In the genomic region with DNA sequence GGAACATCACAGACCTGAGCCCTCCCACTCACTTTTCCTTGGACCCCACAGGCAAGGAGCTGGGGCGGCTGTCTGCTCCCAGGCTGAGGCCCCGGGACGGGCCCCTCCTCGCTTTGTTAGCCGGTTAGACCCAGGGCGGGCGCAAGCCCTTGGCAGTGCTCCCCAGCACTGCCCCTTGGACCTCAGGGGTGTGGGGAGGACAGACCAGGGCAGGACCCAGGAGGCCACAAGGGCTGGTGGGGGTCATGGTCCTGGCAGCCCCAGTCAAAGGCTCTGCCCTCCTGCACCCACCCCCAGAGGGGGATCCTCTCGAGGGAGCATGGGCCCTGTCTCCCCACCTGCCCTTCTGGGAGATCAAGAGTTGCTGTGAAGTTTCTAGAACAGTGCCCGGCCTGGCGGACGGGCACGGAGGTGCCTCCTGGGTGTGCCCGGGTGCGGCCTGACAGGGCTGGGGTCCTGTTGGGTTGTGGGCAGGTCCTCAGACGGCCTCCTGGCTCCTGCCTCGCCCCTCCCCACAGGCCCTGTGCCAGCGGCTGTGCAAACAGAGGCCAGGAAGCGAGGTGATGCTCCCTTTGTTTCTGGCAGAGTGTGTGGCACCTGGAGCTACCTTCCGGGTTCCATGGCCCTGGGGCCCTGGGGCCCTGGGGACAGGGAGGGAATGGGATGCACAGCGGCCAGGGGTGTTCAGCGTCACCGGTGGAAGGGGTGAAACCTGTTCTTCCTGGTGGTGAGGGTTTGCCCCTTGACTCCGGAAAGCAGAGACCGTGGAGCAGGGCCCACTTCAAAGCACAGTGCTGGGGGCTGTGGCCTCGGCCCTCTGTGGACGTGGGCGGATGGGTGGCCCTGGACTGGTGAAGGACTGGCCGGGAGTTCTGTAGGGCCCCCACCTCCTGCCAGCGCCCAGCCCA, we compare ENCODE assay signal across 1 cellular context.
TF ChIP-seq lines count a peak whose summit lies in the region.

No MANE protein-coding gene starts in this region.

TF ChIP-seq in HepG2, 621 proteins besides CTCF, POLR2A, EP300 and RAD21 (continued from another document and continues in another):
- TF ChIP-seq, protein P1, sequence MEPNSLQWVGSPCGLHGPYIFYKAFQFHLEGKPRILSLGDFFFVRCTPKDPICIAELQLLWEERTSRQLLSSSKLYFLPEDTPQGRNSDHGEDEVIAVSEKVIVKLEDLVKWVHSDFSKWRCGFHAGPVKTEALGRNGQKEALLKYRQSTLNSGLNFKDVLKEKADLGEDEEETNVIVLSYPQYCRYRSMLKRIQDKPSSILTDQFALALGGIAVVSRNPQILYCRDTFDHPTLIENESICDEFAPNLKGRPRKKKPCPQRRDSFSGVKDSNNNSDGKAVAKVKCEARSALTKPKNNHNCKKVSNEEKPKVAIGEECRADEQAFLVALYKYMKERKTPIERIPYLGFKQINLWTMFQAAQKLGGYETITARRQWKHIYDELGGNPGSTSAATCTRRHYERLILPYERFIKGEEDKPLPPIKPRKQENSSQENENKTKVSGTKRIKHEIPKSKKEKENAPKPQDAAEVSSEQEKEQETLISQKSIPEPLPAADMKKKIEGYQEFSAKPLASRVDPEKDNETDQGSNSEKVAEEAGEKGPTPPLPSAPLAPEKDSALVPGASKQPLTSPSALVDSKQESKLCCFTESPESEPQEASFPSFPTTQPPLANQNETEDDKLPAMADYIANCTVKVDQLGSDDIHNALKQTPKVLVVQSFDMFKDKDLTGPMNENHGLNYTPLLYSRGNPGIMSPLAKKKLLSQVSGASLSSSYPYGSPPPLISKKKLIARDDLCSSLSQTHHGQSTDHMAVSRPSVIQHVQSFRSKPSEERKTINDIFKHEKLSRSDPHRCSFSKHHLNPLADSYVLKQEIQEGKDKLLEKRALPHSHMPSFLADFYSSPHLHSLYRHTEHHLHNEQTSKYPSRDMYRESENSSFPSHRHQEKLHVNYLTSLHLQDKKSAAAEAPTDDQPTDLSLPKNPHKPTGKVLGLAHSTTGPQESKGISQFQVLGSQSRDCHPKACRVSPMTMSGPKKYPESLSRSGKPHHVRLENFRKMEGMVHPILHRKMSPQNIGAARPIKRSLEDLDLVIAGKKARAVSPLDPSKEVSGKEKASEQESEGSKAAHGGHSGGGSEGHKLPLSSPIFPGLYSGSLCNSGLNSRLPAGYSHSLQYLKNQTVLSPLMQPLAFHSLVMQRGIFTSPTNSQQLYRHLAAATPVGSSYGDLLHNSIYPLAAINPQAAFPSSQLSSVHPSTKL (CRISPR knock-in tag; IDR thresholded peaks at IDR 0.05): peak; percentile 66; the same call in 1 of the 2 replicates
- no peak for TF ChIP-seq ZNF329 (CRISPR knock-in tag; IDR thresholded peaks at IDR 0.05; ENCODE audit: low read depth)
- no peak for TF ChIP-seq CHD4 (IDR thresholded peaks at IDR 0.05; ENCODE audit: borderline replicate concordance, low read length)
- no peak; the same call in 1 of the 2 replicates for TF ChIP-seq ZNF354B (CRISPR knock-in tag; IDR thresholded peaks at IDR 0.05)
- no peak for TF ChIP-seq ZFP62 (CRISPR knock-in tag; IDR thresholded peaks at IDR 0.05)
- TF ChIP-seq KLF16 (CRISPR knock-in tag; IDR thresholded peaks at IDR 0.05): no peak; a peak in 1 of 4 replicates
- TF ChIP-seq MZF1 (CRISPR knock-in tag; IDR thresholded peaks at IDR 0.05; ENCODE audit: borderline replicate concordance): no peak
- TF ChIP-seq ZNF7 (CRISPR knock-in tag; IDR thresholded peaks at IDR 0.05): no peak
- no peak for TF ChIP-seq ZNF530 (CRISPR knock-in tag; IDR thresholded peaks at IDR 0.05; ENCODE audit: low read depth)
- TF ChIP-seq POLR2AphosphoS2 (IDR thresholded peaks at IDR 0.05; ENCODE audit: low read depth, low read length): no peak
- no peak for TF ChIP-seq ZNF839 (CRISPR knock-in tag; IDR thresholded peaks at IDR 0.05; ENCODE audit: borderline replicate concordance)
- TF ChIP-seq, protein P2, sequence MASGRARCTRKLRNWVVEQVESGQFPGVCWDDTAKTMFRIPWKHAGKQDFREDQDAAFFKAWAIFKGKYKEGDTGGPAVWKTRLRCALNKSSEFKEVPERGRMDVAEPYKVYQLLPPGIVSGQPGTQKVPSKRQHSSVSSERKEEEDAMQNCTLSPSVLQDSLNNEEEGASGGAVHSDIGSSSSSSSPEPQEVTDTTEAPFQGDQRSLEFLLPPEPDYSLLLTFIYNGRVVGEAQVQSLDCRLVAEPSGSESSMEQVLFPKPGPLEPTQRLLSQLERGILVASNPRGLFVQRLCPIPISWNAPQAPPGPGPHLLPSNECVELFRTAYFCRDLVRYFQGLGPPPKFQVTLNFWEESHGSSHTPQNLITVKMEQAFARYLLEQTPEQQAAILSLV (CRISPR knock-in tag; IDR thresholded peaks at IDR 0.05; ENCODE audit: borderline replicate concordance): no peak
- TF ChIP-seq, protein P3, sequence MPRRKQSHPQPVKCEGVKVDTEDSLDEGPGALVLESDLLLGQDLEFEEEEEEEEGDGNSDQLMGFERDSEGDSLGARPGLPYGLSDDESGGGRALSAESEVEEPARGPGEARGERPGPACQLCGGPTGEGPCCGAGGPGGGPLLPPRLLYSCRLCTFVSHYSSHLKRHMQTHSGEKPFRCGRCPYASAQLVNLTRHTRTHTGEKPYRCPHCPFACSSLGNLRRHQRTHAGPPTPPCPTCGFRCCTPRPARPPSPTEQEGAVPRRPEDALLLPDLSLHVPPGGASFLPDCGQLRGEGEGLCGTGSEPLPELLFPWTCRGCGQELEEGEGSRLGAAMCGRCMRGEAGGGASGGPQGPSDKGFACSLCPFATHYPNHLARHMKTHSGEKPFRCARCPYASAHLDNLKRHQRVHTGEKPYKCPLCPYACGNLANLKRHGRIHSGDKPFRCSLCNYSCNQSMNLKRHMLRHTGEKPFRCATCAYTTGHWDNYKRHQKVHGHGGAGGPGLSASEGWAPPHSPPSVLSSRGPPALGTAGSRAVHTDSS (CRISPR knock-in tag; conservative IDR thresholded peaks at IDR 0.05): no peak
- no peak for TF ChIP-seq ZNF737 (CRISPR knock-in tag; IDR thresholded peaks at IDR 0.05; ENCODE audit: borderline replicate concordance)
- TF ChIP-seq, protein P4, sequence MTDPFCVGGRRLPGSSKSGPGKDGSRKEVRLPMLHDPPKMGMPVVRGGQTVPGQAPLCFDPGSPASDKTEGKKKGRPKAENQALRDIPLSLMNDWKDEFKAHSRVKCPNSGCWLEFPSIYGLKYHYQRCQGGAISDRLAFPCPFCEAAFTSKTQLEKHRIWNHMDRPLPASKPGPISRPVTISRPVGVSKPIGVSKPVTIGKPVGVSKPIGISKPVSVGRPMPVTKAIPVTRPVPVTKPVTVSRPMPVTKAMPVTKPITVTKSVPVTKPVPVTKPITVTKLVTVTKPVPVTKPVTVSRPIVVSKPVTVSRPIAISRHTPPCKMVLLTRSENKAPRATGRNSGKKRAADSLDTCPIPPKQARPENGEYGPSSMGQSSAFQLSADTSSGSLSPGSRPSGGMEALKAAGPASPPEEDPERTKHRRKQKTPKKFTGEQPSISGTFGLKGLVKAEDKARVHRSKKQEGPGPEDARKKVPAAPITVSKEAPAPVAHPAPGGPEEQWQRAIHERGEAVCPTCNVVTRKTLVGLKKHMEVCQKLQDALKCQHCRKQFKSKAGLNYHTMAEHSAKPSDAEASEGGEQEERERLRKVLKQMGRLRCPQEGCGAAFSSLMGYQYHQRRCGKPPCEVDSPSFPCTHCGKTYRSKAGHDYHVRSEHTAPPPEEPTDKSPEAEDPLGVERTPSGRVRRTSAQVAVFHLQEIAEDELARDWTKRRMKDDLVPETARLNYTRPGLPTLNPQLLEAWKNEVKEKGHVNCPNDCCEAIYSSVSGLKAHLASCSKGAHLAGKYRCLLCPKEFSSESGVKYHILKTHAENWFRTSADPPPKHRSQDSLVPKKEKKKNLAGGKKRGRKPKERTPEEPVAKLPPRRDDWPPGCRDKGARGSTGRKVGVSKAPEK (CRISPR knock-in tag; IDR thresholded peaks at IDR 0.05; ENCODE audit: borderline replicate concordance): 0 out of 2 replicates have a peak, but pooled peaks have one; percentile 57
- TF ChIP-seq SOX13 (IDR thresholded peaks at IDR 0.05): no peak; the same call in 1 of the 2 replicates
- peak in 1 of 2 experiments; percentile 82; a peak in 2 of 4 replicates for TF ChIP-seq SOX13 (CRISPR knock-in tag; conservative IDR thresholded peaks at IDR 0.05 in 1 of 2, IDR thresholded peaks at IDR 0.05 in 1 of 2)
- TF ChIP-seq, protein P5, sequence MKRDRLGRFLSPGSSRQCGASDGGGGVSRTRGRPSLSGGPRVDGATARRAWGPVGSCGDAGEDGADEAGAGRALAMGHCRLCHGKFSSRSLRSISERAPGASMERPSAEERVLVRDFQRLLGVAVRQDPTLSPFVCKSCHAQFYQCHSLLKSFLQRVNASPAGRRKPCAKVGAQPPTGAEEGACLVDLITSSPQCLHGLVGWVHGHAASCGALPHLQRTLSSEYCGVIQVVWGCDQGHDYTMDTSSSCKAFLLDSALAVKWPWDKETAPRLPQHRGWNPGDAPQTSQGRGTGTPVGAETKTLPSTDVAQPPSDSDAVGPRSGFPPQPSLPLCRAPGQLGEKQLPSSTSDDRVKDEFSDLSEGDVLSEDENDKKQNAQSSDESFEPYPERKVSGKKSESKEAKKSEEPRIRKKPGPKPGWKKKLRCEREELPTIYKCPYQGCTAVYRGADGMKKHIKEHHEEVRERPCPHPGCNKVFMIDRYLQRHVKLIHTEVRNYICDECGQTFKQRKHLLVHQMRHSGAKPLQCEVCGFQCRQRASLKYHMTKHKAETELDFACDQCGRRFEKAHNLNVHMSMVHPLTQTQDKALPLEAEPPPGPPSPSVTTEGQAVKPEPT (CRISPR knock-in tag; IDR thresholded peaks at IDR 0.05; ENCODE audit: low read depth): no peak; the same call in 1 of the 2 replicates
- no peak for TF ChIP-seq FOXA1 (IDR thresholded peaks at IDR 0.05)
- peak; percentile 93 for TF ChIP-seq FOXA1 (CRISPR knock-in tag; IDR thresholded peaks at IDR 0.05)
- no peak for TF ChIP-seq CHD2 (IDR thresholded peaks at IDR 0.05; ENCODE audit: low read depth, low read length)
- peak; percentile 39; the same call in 1 of the 2 replicates for TF ChIP-seq JUND (CRISPR knock-in tag; IDR thresholded peaks at IDR 0.05)
- TF ChIP-seq, protein P6, sequence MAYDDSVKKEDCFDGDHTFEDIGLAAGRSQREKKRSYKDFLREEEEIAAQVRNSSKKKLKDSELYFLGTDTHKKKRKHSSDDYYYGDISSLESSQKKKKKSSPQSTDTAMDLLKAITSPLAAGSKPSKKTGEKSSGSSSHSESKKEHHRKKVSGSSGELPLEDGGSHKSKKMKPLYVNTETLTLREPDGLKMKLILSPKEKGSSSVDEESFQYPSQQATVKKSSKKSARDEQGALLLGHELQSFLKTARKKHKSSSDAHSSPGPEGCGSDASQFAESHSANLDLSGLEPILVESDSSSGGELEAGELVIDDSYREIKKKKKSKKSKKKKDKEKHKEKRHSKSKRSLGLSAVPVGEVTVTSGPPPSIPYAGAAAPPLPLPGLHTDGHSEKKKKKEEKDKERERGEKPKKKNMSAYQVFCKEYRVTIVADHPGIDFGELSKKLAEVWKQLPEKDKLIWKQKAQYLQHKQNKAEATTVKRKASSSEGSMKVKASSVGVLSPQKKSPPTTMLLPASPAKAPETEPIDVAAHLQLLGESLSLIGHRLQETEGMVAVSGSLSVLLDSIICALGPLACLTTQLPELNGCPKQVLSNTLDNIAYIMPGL (CRISPR knock-in tag; IDR thresholded peaks at IDR 0.05; ENCODE audit: borderline replicate concordance in 1 of 2, low read depth in 1 of 2): no peak; a peak in 2 of 4 replicates
- TF ChIP-seq, protein P7, sequence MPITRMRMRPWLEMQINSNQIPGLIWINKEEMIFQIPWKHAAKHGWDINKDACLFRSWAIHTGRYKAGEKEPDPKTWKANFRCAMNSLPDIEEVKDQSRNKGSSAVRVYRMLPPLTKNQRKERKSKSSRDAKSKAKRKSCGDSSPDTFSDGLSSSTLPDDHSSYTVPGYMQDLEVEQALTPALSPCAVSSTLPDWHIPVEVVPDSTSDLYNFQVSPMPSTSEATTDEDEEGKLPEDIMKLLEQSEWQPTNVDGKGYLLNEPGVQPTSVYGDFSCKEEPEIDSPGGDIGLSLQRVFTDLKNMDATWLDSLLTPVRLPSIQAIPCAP (CRISPR knock-in tag; IDR thresholded peaks at IDR 0.05; ENCODE audit: low read depth): no peak
- TF ChIP-seq SSRP1 (CRISPR knock-in tag; IDR thresholded peaks at IDR 0.05): peak; percentile 82; the same call in 1 of the 2 replicates
- no peak for TF ChIP-seq SMC3 (IDR thresholded peaks at IDR 0.05; ENCODE audit: low read length)
- TF ChIP-seq ZFP82 (CRISPR knock-in tag; IDR thresholded peaks at IDR 0.05; ENCODE audit: borderline replicate concordance): 0 out of 2 replicates have a peak, but pooled peaks have one; percentile 17
- TF ChIP-seq, protein P8, sequence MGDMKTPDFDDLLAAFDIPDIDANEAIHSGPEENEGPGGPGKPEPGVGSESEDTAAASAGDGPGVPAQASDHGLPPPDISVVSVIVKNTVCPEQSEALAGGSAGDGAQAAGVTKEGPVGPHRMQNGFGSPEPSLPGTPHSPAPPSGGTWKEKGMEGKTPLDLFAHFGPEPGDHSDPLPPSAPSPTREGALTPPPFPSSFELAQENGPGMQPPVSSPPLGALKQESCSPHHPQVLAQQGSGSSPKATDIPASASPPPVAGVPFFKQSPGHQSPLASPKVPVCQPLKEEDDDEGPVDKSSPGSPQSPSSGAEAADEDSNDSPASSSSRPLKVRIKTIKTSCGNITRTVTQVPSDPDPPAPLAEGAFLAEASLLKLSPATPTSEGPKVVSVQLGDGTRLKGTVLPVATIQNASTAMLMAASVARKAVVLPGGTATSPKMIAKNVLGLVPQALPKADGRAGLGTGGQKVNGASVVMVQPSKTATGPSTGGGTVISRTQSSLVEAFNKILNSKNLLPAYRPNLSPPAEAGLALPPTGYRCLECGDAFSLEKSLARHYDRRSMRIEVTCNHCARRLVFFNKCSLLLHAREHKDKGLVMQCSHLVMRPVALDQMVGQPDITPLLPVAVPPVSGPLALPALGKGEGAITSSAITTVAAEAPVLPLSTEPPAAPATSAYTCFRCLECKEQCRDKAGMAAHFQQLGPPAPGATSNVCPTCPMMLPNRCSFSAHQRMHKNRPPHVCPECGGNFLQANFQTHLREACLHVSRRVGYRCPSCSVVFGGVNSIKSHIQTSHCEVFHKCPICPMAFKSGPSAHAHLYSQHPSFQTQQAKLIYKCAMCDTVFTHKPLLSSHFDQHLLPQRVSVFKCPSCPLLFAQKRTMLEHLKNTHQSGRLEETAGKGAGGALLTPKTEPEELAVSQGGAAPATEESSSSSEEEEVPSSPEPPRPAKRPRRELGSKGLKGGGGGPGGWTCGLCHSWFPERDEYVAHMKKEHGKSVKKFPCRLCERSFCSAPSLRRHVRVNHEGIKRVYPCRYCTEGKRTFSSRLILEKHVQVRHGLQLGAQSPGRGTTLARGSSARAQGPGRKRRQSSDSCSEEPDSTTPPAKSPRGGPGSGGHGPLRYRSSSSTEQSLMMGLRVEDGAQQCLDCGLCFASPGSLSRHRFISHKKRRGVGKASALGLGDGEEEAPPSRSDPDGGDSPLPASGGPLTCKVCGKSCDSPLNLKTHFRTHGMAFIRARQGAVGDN (CRISPR knock-in tag; IDR thresholded peaks at IDR 0.05): peak; percentile 69
- TF ChIP-seq HNRNPH1 (optimal IDR thresholded peaks at IDR 0.05; ENCODE audit: low read depth, low read length): peak; percentile 72
- no peak for TF ChIP-seq ZNF337 (CRISPR knock-in tag; IDR thresholded peaks at IDR 0.05; ENCODE audit: borderline replicate concordance, low read depth)
- no peak; the same call in 1 of the 2 replicates for TF ChIP-seq ZNF180 (CRISPR knock-in tag; IDR thresholded peaks at IDR 0.05; ENCODE audit: borderline replicate concordance, low read depth)
- TF ChIP-seq ZNF350 (CRISPR knock-in tag; IDR thresholded peaks at IDR 0.05; ENCODE audit: borderline replicate concordance, low read depth): no peak
- TF ChIP-seq KLF11 (CRISPR knock-in tag; IDR thresholded peaks at IDR 0.05): peak; percentile 53; the same call in 1 of the 2 replicates
- no peak for TF ChIP-seq SMAD9 (CRISPR knock-in tag; IDR thresholded peaks at IDR 0.05)
- TF ChIP-seq ZNF879 (CRISPR knock-in tag; IDR thresholded peaks at IDR 0.05): no peak
